8 cellular contexts compared by ENCODE assay signal in genomic region chr10:57657164-57657765, GRCh38.
DNase-seq lines count a peak whose midpoint lies in the region; ATAC-seq and FAIRE-seq lines count a peak whose summit lies in the region.

No MANE protein-coding gene starts in this region.

- H3K4me1 ChIP-seq in aorta (ENCODE audit: control insufficient read depth in 1 of 2, insufficient read depth in 2 of 2, low read length in 2 of 2), result no peaks in the 10 kb centered on the region

- H3K27me3 Mint-ChIP-seq in activated naive CD4-positive, alpha-beta T cell treated with anti-CD3 and anti-CD28 coated beads, Interleukin-2, amount 10 ng/mL, durations not matched to agents 7 days and 5 days, result no peaks in the 10 kb centered on the region
- H3K27me3 Mint-ChIP-seq in memory B cell, result no peaks in the 10 kb centered on the region

- H3K4me1 Mint-ChIP-seq in activated naive CD4-positive, alpha-beta T cell treated with anti-CD3 and anti-CD28 coated beads, Interleukin-2, amount 10 ng/mL, durations not matched to agents 7 days and 5 days, result no peaks in the 10 kb centered on the region
- no peaks in the 10 kb centered on the region for H3K4me1 Mint-ChIP-seq in memory B cell

- no peaks in the 10 kb centered on the region for H3K36me3 Mint-ChIP-seq in activated naive CD4-positive, alpha-beta T cell treated with anti-CD3 and anti-CD28 coated beads, Interleukin-2, amount 10 ng/mL, durations not matched to agents 7 days and 5 days
- H3K36me3 Mint-ChIP-seq in memory B cell, result no peaks in the 10 kb centered on the region

- no peak overlapping the region for H3K27ac Mint-ChIP-seq in activated naive CD4-positive, alpha-beta T cell treated with anti-CD3 and anti-CD28 coated beads, Interleukin-2, amount 10 ng/mL, durations not matched to agents 7 days and 5 days
- H3K27ac Mint-ChIP-seq in memory B cell, result no peak overlapping the region

- H3K36me3 ChIP-seq in aorta (ENCODE audit: control insufficient read depth in 1 of 2, insufficient read depth in 2 of 2, low read length in 1 of 2), result no peaks in the 10 kb centered on the region

- H3K4me3 Mint-ChIP-seq in activated naive CD4-positive, alpha-beta T cell treated with anti-CD3 and anti-CD28 coated beads, Interleukin-2, amount 10 ng/mL, durations not matched to agents 7 days and 5 days, result no peak overlapping the region
- H3K4me3 Mint-ChIP-seq in memory B cell, result no peak overlapping the region

- FAIRE-seq in RCC 7860 (lab: Jason Lieb, UNC), result peak; percentile 18

- WGBS in aorta, 2 donors, result 27 to 28% methylated on average over 5 of the region's 5 CpGs

- CTCF ChIA-PET in activated naive CD4-positive, alpha-beta T cell treated with anti-CD3 and anti-CD28 coated beads, Interleukin-2, amount 10 ng/mL, durations not matched to agents 7 days and 5 days (lab: Charles Lee), result interaction anchor here (0.5 to 1.4 kb wide), 6 partner anchors 9 to 364 kb away, joined by 3 to 7 read pairs (median 3); no protein-coding TSS in a partner anchor

- no peak overlapping the region for H3K4me3 ChIP-seq in aorta (ENCODE audit: low read length in 2 of 2)

- H3K27ac ChIP-seq in aorta (ENCODE audit: low read depth in 1 of 2, low read length in 2 of 2), result no peak overlapping the region

- ATAC-seq in GM21619 (IDR thresholded peaks at IDR 0.05; ENCODE audit: unreplicated experiment) (peak; percentile 91), memory B cell (ENCODE audit: low read depth) (peak; percentile 75), aorta (ENCODE audit: low FRiP score) (peak; percentile 54)

- H3K9me3 Mint-ChIP-seq in activated naive CD4-positive, alpha-beta T cell treated with anti-CD3 and anti-CD28 coated beads, Interleukin-2, amount 10 ng/mL, durations not matched to agents 7 days and 5 days, result no peaks in the 10 kb centered on the region
- H3K9me3 Mint-ChIP-seq in memory B cell, result no peaks in the 10 kb centered on the region

- peaks cover 1% of the 10 kb centered on the region for H3K9me3 ChIP-seq in aorta (ENCODE audit: control insufficient read depth, low read length)

- DNase-seq in activated naive CD4-positive, alpha-beta T cell treated with anti-CD3 and anti-CD28 coated beads, Interleukin-2, amount 10 ng/mL, durations not matched to agents 7 days and 5 days, result peak; percentile 39
- DNase-seq in activated naive CD4-positive, alpha-beta T cell treated with Interleukin-2 at 50 U/mL for 16 hours, result no peak
- peak; percentile 9 for DNase-seq in HS-27A (ENCODE audit: low read depth)
- peak; percentile 34 for DNase-seq in RCC 7860 (ENCODE audit: low spot score)
- peak; percentile 48 for DNase-seq in dermis blood vessel endothelial cell
- DNase-seq in memory B cell (ENCODE audit: low spot score in 2 of 2), result peak; percentile 22 to 28
- DNase-seq in aorta, result no peak

- intact Hi-C loops in aorta (cut with DNase I), result no loop called here

- H3K27me3 ChIP-seq in aorta (ENCODE audit: control insufficient read depth in 1 of 2, insufficient read depth in 2 of 2, low read length in 1 of 2), result no peaks in the 10 kb centered on the region

Comparison
In these comparisons a context has a peak if more than half of its experiments do, and no peak if none do; other contexts are left out.
1. DNase-seq: peak in activated naive CD4-positive, alpha-beta T cell treated with anti-CD3 and anti-CD28 coated beads, Interleukin-2, amount 10 ng/mL, durations not matched to agents 7 days and 5 days (single experiment), HS-27A (single experiment), RCC 7860 (single experiment), dermis blood vessel endothelial cell (single experiment) and memory B cell (2 of 2); none in activated naive CD4-positive, alpha-beta T cell treated with Interleukin-2 at 50 U/mL for 16 hours (single experiment) and aorta (0 of 2).
2. Peak in every context shown above with its lines, with median percentiles within 50 percentile points of each other: ATAC-seq.